ENCODE assay signal across 7 cellular contexts in the genomic region with DNA sequence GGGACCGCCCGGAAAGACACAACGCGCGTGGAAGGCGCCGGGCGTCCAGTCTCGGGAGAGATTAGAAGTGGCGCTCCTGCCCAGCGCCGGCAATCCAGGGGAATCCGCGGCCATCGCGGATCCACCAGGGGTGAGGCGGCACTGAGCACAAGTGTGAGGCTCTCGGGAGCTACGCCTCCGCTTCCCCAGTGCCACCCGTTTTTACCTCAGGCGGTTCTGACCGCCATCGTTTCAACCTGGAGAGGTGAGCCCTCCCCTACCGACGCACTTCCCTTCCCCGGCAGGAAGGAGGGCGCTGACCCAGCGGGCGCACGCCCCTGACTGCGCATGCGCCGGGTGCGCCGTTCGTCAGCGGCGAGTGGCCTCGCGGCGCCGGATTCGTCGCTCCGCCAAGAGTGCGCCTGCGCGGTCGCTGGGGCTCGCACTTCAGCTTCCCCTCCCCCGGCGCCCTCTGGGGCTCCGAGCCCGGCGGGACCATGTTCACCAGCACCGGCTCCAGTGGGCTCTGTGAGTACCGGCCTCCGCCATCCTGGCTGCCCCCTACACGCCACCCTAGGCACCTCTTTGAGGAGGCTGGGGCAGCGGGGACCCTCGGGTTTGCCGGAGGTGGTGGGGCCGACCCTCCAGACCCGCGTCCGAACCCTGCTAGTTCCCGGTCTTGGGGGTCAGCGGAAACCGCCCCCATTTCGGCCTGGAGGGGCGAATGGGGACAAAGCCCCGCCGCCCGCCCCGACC. TPM values are rescaled to one million over a fixed set of nuclear protein-coding genes. Genes with fewer than 3 reads are reported as not detected.
A peak's percentile ranks its signal among the peaks of the same experiment; 100 is the strongest.
DNase-seq lines count a peak whose midpoint lies in the region; ATAC-seq and TF ChIP-seq lines count a peak whose summit lies in the region.

A gene with protein sequence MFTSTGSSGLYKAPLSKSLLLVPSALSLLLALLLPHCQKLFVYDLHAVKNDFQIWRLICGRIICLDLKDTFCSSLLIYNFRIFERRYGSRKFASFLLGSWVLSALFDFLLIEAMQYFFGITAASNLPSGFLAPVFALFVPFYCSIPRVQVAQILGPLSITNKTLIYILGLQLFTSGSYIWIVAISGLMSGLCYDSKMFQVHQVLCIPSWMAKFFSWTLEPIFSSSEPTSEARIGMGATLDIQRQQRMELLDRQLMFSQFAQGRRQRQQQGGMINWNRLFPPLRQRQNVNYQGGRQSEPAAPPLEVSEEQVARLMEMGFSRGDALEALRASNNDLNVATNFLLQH (plus strand): TSS at position 422 of the 735 bp plus-strand sequence. CDS start 55 bp downstream, at position 477.

- no peaks in the 10 kb centered on the region for H3K36me3 ChIP-seq in hepatocyte (replicated peaks; ENCODE audit: insufficient read depth, low read depth)

- peak within 1 kb of the TSS; percentile 79 for H2AFZ ChIP-seq in hepatocyte

- TF ChIP-seq POLR2A in GM18505 (IDR thresholded peaks at IDR 0.05; ENCODE audit: borderline replicate concordance, extremely low read depth, insufficient read depth, insufficient read length), result peak; percentile 97

- peak within 1 kb of the TSS; percentile 98 for H3K27ac ChIP-seq in hepatocyte

- in situ Hi-C loops in astrocyte of the cerebellum (cut with HindIII; ENCODE audit: low sequenced_read_pairs), result no loop called here

- peak; percentile 66 for DNase-seq in NCI-H2029 (lab: John Stamatoyannopoulos, UW)
- DNase-seq in T-helper 22 cell (ENCODE audit: low read depth), result peak; percentile 93
- peak; percentile 82 for DNase-seq in astrocyte of the cerebellum (ENCODE audit: low read depth)
- DNase-seq in hepatocyte (ENCODE audit: low spot score), result peak; percentile 99
- DNase-seq in retinal pigment epithelial cell (ENCODE audit: low read depth), result peak; percentile 69

- peaks cover 19% of the 10 kb centered on the region for H3K4me1 ChIP-seq in hepatocyte (ENCODE audit: insufficient read depth)

- peaks cover 31% of the 10 kb centered on the region for H4K20me1 ChIP-seq in hepatocyte (ENCODE audit: insufficient read depth, poor library complexity, severe bottlenecking)

- peak within 1 kb of the TSS; percentile 85 for H3K4me2 ChIP-seq in hepatocyte

- TF ChIP-seq CTCF in astrocyte of the cerebellum (IDR thresholded peaks at IDR 0.05; ENCODE audit: low read depth, low read length, missing control alignments) (peak; percentile 2), hepatocyte (IDR thresholded peaks at IDR 0.05; ENCODE audit: poor library complexity) (no peak), retinal pigment epithelial cell (conservative IDR thresholded peaks at IDR 0.05; ENCODE audit: low read depth, low read length) (no peak)

- peaks cover 42% of the 10 kb centered on the region for H3K79me2 ChIP-seq in hepatocyte

- peak within 1 kb of the TSS; percentile 99 for H3K4me3 ChIP-seq in astrocyte of the cerebellum (ENCODE audit: low read depth, low read length)
- peak within 1 kb of the TSS; percentile 78 for H3K4me3 ChIP-seq in hepatocyte
- peak within 1 kb of the TSS; percentile 92 for H3K4me3 ChIP-seq in retinal pigment epithelial cell (ENCODE audit: low read length)

- H3K9me2 ChIP-seq in hepatocyte (replicated peaks; ENCODE audit: insufficient read depth), result no peaks in the 10 kb centered on the region

- WGBS in hepatocyte (ENCODE audit: low lambda C conversion rate, missing lambda C conversion rate), result under 1% methylated on average over 53 of the region's 76 CpGs

- ATAC-seq in GM18505 (IDR thresholded peaks at IDR 0.05; ENCODE audit: unreplicated experiment) (peak; percentile 72), HG02973 (IDR thresholded peaks at IDR 0.05; ENCODE audit: unreplicated experiment) (peak; percentile 55)

- no peaks in the 10 kb centered on the region for H3K27me3 ChIP-seq in hepatocyte

- no peaks in the 10 kb centered on the region for H3K9me3 ChIP-seq in hepatocyte (ENCODE audit: low read depth)

RNA-seq across cellular contexts. Expression of the gene that starts here (rescaled TPM):
- 78.2 and 87.7 TPM in 2 replicates for total RNA-seq in hepatocyte
- polyA plus RNA-seq in hepatocyte, result 68.2 and 83.1 TPM in 2 replicates

Comparison
In these comparisons a context has a peak if more than half of its experiments do, and no peak if none do; other contexts are left out.
1. Peak in every context shown above with its lines: DNase-seq, ATAC-seq, H3K4me3 ChIP-seq and H3K27ac ChIP-seq.